In genomic region chr5:54861212-54861894, GRCh38 we compare ENCODE assay signal across 20 cellular contexts.
DNase-seq lines count a peak whose midpoint lies in the region; ATAC-seq and TF ChIP-seq lines count a peak whose summit lies in the region.
"Had no signal": no experiment of that assay in that cellular context is flagged by ENCODE, and none has a peak within 500 bp of the region (broad histone marks: within the 10 kb centered on the region; RNA-seq: fewer than 3 reads in every experiment).

No MANE protein-coding gene starts in this region.

- POLR2A ChIA-PET in AG04450 (lab: Yijun Ruan, JAX): interaction anchor here (0.9 kb wide), 1 partner anchor 24 kb away, joined by 3 read pairs; no protein-coding TSS in a partner anchor

- TF ChIP-seq CTCF in AG04450 (IDR thresholded peaks at IDR 0.05; ENCODE audit: low read depth, low read length): no peak

- H3K27ac ChIP-seq in AG04450 (ENCODE audit: low read depth, low read length) (peak overlapping the region; percentile 11), SJCRH30 (no peak overlapping the region)
- H3K27ac ChIP-seq: epithelial cell of prostate, heart left ventricle, RWPE1, suprapubic skin had no signal

- H3K4me3 ChIP-seq in AG04450 (ENCODE audit: low read depth, low read length) (no peak overlapping the region), SJCRH30 (no peak overlapping the region)
- H3K4me3 ChIP-seq: heart left ventricle, suprapubic skin had no signal

- no peak for ATAC-seq in activated CD4-positive, CD25-positive, alpha-beta regulatory T cell treated with anti-CD3 and anti-CD28 coated beads, Interleukin-2, amount 50 U/mL, for 24 hours
- ATAC-seq: heart left ventricle; naive thymus-derived CD4-positive, alpha-beta T cell had no signal

- no peaks in the 10 kb centered on the region for H3K4me1 ChIP-seq in SJCRH30
- H3K4me1 ChIP-seq: suprapubic skin had no signal

- peaks cover 11% of the 10 kb centered on the region for H3K9me3 ChIP-seq in AG04450 (ENCODE audit: control insufficient read depth, insufficient read depth, low read length)
- H3K9me3 ChIP-seq in SJCRH30 (replicated peaks): no peaks in the 10 kb centered on the region; the same call in 1 of the 2 replicates

- DNase-seq in AG04450 (ENCODE audit: low read depth, low spot score): peak; percentile 71
- peak; percentile 77 for DNase-seq in M059J (ENCODE audit: low read depth)
- DNase-seq in dedifferentiated amniotic fluid mesenchymal stem cell (ENCODE audit: extremely low spot score): peak; percentile 45
- DNase-seq in myocyte (ENCODE audit: low read depth): peak; percentile 36
- no peak for DNase-seq in SIG-M5 (lab: John Stamatoyannopoulos, UW)
- DNase-seq in SJCRH30: no peak
- DNase-seq in NCI-H69 (lab: John Stamatoyannopoulos, UW): no peak
- DNase-seq: activated naive CD4-positive, alpha-beta T cell treated with anti-CD3 and anti-CD28 coated beads, Interleukin-2, amount 10 ng/mL, durations not matched to agents 7 days and 5 days; dermis blood vessel endothelial cell; DMS79 treated with DMSO at 0.1 percent for 48 hours; heart left ventricle; islet precursor cell; naive thymus-derived CD4-positive, alpha-beta T cell; NCI-H1694; NCI-H2227 treated with DMSO at 0.1 percent for 48 hours; NK-92 treated with Interleukin-12 subunit alpha and Interleukin-12 subunit beta, amount 100 ng/mL, for 24 hours had no signal

- H3K36me3 ChIP-seq in SJCRH30: no peaks in the 10 kb centered on the region
- H3K36me3 ChIP-seq: heart left ventricle, suprapubic skin had no signal

- H3K27me3 ChIP-seq in AG04450 (ENCODE audit: control insufficient read depth, insufficient read depth, low read length): no peaks in the 10 kb centered on the region
- no peaks in the 10 kb centered on the region for H3K27me3 ChIP-seq in SJCRH30
- H3K27me3 ChIP-seq: heart left ventricle, suprapubic skin had no signal

- CTCF ChIA-PET in AG04450 (lab: Charles Lee): interaction anchor here (0.7 to 1.9 kb wide), 5 partner anchors 33 to 371 kb away, joined by 3 to 10 read pairs (median 4); partner anchors contain the start of genes GPX8 and SNX18

Comparison
In these comparisons a context has a peak if more than half of its experiments do, and no peak if none do; other contexts are left out.
1. DNase-seq: peak in AG04450 (single experiment), M059J (single experiment), dedifferentiated amniotic fluid mesenchymal stem cell (single experiment) and myocyte (single experiment); none in SIG-M5 (single experiment), SJCRH30 (0 of 2) and NCI-H69 (single experiment).